In genomic region chr1:233863901-233864545, GRCh38 we compare ENCODE assay signal across 24 cellular contexts. TPM values are rescaled to one million over a fixed set of nuclear protein-coding genes. Genes with fewer than 3 reads are reported as not detected.
"Had no signal": no experiment of that assay in that cellular context is flagged by ENCODE, and none has a peak within 500 bp of the region (broad histone marks: within the 10 kb centered on the region; RNA-seq: fewer than 3 reads in every experiment).

No MANE protein-coding gene starts in this region.

- H3K27me3 Mint-ChIP-seq: stimulated activated memory B cell treated with anti-CD40 and anti-IgM and Interleukin-4, amounts not matched to agents 10 μg/mL and 1 μg/mL and 100 μg/mL, for 72 hours had no signal

- H3K27ac Mint-ChIP-seq: memory B cell; natural killer cell; stimulated activated memory B cell treated with anti-CD40 and anti-IgM and Interleukin-4, amounts not matched to agents 10 μg/mL and 1 μg/mL and 100 μg/mL, for 72 hours; type B pancreatic cell had no signal

- H3K4me3 Mint-ChIP-seq: memory B cell; natural killer cell; stimulated activated memory B cell treated with anti-CD40 and anti-IgM and Interleukin-4, amounts not matched to agents 10 μg/mL and 1 μg/mL and 100 μg/mL, for 72 hours; type B pancreatic cell had no signal

- DNase-seq: dorsolateral prefrontal cortex; effector CD4-positive, alpha-beta T cell; foreskin fibroblast; gastrocnemius medialis; head of caudate nucleus; kidney; natural killer cell; occipital lobe; ovary; posterior cingulate gyrus; psoas muscle; right cardiac atrium; sigmoid colon; stimulated activated CD4-positive, alpha-beta T cell treated with anti-CD3 and anti-CD28 coated beads, Interleukin-4, amount 100 ng/mL, for 4 hours; stimulated activated naive CD8-positive, alpha-beta T cell treated with anti-CD3 and anti-CD28 coated beads, Interleukin-15, Interleukin-2, amounts not matched to agents 100 U/mL and 50 U/mL, for 24 hours; substantia nigra; testis; tibial artery had no signal

- H3K4me1 Mint-ChIP-seq: memory B cell; natural killer cell; stimulated activated memory B cell treated with anti-CD40 and anti-IgM and Interleukin-4, amounts not matched to agents 10 μg/mL and 1 μg/mL and 100 μg/mL, for 72 hours had no signal

- H3K27ac ChIP-seq: gastrocnemius medialis, ovary, psoas muscle, sigmoid colon, testis, tibial artery had no signal

- H3K27me3 ChIP-seq: dorsolateral prefrontal cortex, gastrocnemius medialis, ovary, sigmoid colon, testis, tibial artery had no signal

- H3K36me3 Mint-ChIP-seq: natural killer cell; stimulated activated memory B cell treated with anti-CD40 and anti-IgM and Interleukin-4, amounts not matched to agents 10 μg/mL and 1 μg/mL and 100 μg/mL, for 72 hours; type B pancreatic cell had no signal

- H3K4me3 ChIP-seq: dorsolateral prefrontal cortex, gastrocnemius medialis, lung, ovary, psoas muscle, sigmoid colon, testis, tibial artery had no signal

- H3K4me1 ChIP-seq: gastrocnemius medialis, psoas muscle, sigmoid colon, testis, tibial artery had no signal

- H3K9me3 ChIP-seq: gastrocnemius medialis, ovary, testis, tibial artery had no signal

- H3K36me3 ChIP-seq: gastrocnemius medialis, ovary, sigmoid colon, tibial artery had no signal

- FAIRE-seq: kidney had no signal

RNA-seq across cellular contexts. Expression of gene SLC35F3, which starts 40.5 kb away (rescaled TPM):
- total RNA-seq: glomerular endothelial cell, mononuclear cell, natural killer cell had no signal
